Comparison of ENCODE assay signal across 19 cellular contexts in genomic region chrY:2786876-2787507, GRCh38. TPM values are rescaled to one million over a fixed set of nuclear protein-coding genes. Genes with fewer than 3 reads are reported as not detected.
DNase-seq lines count a peak whose midpoint lies in the region; ATAC-seq, FAIRE-seq and TF ChIP-seq lines count a peak whose summit lies in the region.
"Had no signal": no experiment of that assay in that cellular context is flagged by ENCODE, and none has a peak within 500 bp of the region (broad histone marks: within the 10 kb centered on the region; RNA-seq: fewer than 3 reads in every experiment).

No MANE protein-coding gene starts in this region.

- peak overlapping the region; percentile 84 for H2AFZ ChIP-seq in astrocyte (ENCODE audit: low read depth, low read length)

- no peaks in the 10 kb centered on the region for H3K36me3 ChIP-seq in heart right ventricle
- H3K36me3 ChIP-seq in astrocyte (ENCODE audit: insufficient read depth, low read length), result no peaks in the 10 kb centered on the region
- H3K36me3 ChIP-seq in thymus (ENCODE audit: control insufficient read depth, insufficient read depth), result no peaks in the 10 kb centered on the region
- H3K36me3 ChIP-seq: upper lobe of left lung had no signal

- H3K9ac ChIP-seq in astrocyte (ENCODE audit: low read length), result peak overlapping the region; percentile 28
- H3K9ac ChIP-seq: SK-N-SH had no signal

- H3K79me2 ChIP-seq in astrocyte (ENCODE audit: insufficient read depth, low read length), result no peaks in the 10 kb centered on the region

- H3K27me3 ChIP-seq in right cardiac atrium (ENCODE audit: control insufficient read depth, insufficient read depth), result no peaks in the 10 kb centered on the region
- peaks cover 0 to 57% (median 25%) of the 10 kb centered on the region in 7 donors for H3K27me3 ChIP-seq in heart right ventricle
- H3K27me3 ChIP-seq in astrocyte (ENCODE audit: insufficient read depth, low read length), result peaks cover 9% of the 10 kb centered on the region
- no peaks in the 10 kb centered on the region for H3K27me3 ChIP-seq in thymus (ENCODE audit: control insufficient read depth, insufficient read depth)
- H3K27me3 ChIP-seq: upper lobe of left lung had no signal

- TF ChIP-seq CTCF in heart right ventricle (IDR thresholded peaks at IDR 0.05), result no peak
- TF ChIP-seq CTCF in astrocyte (IDR thresholded peaks at IDR 0.05; ENCODE audit: insufficient read depth, low read depth, low read length), result no peak

- WGBS in right cardiac atrium, result 7% methylated on average over 28 of the region's 28 CpGs
- 8 to 11% methylated on average over 28 of the region's 28 CpGs for WGBS in heart right ventricle, 2 donors
- WGBS in thymus, result 19% methylated on average over 28 of the region's 28 CpGs

- H3K4me3 Mint-ChIP-seq in astrocyte (ENCODE audit: unreplicated experiment), result peak overlapping the region; percentile 86

- no peaks in the 10 kb centered on the region for H3K9me3 Mint-ChIP-seq in astrocyte (ENCODE audit: unreplicated experiment)

- peaks cover 14% of the 10 kb centered on the region for H3K27me3 Mint-ChIP-seq in astrocyte (ENCODE audit: low read depth, unreplicated experiment)

- H4K20me1 ChIP-seq in astrocyte (ENCODE audit: insufficient read depth, low read length), result no peaks in the 10 kb centered on the region

- DNase-seq in right cardiac atrium (no peak), heart right ventricle (no peak), astrocyte (ENCODE audit: low read depth) (no peak), AG20443 (ENCODE audit: low spot score) (no peak), germinal center (ENCODE audit: low spot score) (no peak)
- DNase-seq: activated T-cell treated with anti-CD3 and anti-CD28 coated beads for 4 hours, AML-193, NCI-H1092 treated with DMSO at 0.1 percent for 48 hours, NCI-H226, occipital lobe, SK-N-SH had no signal

- H3K4me2 ChIP-seq in astrocyte (ENCODE audit: low read length), result peak overlapping the region; percentile 91
- H3K4me2 ChIP-seq: SK-N-SH had no signal

- no peaks in the 10 kb centered on the region for H3K4me1 Mint-ChIP-seq in astrocyte (ENCODE audit: low read depth, unreplicated experiment)

- H3K27ac ChIP-seq in right cardiac atrium (ENCODE audit: low read length) (no peak overlapping the region), heart right ventricle (no peak overlapping the region), astrocyte (ENCODE audit: low read depth, low read length) (no peak overlapping the region), thymus (ENCODE audit: low read depth) (no peak overlapping the region)
- H3K27ac ChIP-seq: upper lobe of left lung, VCaP had no signal

- ATAC-seq in right cardiac atrium (no peak), heart right ventricle (no peak), GM21381 (IDR thresholded peaks at IDR 0.05; ENCODE audit: unreplicated experiment) (no peak)
- ATAC-seq: esophagus mucosa had no signal

- intact Hi-C loops in right cardiac atrium (cut with DNase I), result no loop called here
- intact Hi-C loops in heart right ventricle (cut with DNase I), result no loop called here

- H3K27ac Mint-ChIP-seq in astrocyte (ENCODE audit: unreplicated experiment), result no peak overlapping the region

- no peak for FAIRE-seq in astrocyte (lab: Jason Lieb, UNC)

- H3K4me1 ChIP-seq in right cardiac atrium (ENCODE audit: control insufficient read depth, insufficient read depth, low read length) (no peaks in the 10 kb centered on the region), heart right ventricle (no peaks in the 10 kb centered on the region), astrocyte (ENCODE audit: insufficient read depth, low read length) (no peaks in the 10 kb centered on the region), thymus (ENCODE audit: control insufficient read depth, insufficient read depth, low read length) (no peaks in the 10 kb centered on the region)
- H3K4me1 ChIP-seq: upper lobe of left lung had no signal

- H3K36me3 Mint-ChIP-seq in astrocyte (ENCODE audit: low read depth, unreplicated experiment), result no peaks in the 10 kb centered on the region

- H3K9me3 ChIP-seq in right cardiac atrium (ENCODE audit: control insufficient read depth, low read length) (no peaks in the 10 kb centered on the region), heart right ventricle (no peaks in the 10 kb centered on the region), astrocyte (ENCODE audit: insufficient read depth, low read depth, low read length) (no peaks in the 10 kb centered on the region), thymus (ENCODE audit: control insufficient read depth) (no peaks in the 10 kb centered on the region)
- H3K9me3 ChIP-seq: SK-N-SH, upper lobe of left lung had no signal

- H3K4me3 ChIP-seq in right cardiac atrium (ENCODE audit: low read length), result peak overlapping the region; percentile 42
- peak overlapping the region in 5 of 10 donors; percentile 21 to 42 (median 25) for H3K4me3 ChIP-seq in heart right ventricle
- peak overlapping the region; percentile 51 for H3K4me3 ChIP-seq in astrocyte (ENCODE audit: insufficient read depth, low read depth, low read length)
- H3K4me3 ChIP-seq in iPS-11a (ENCODE audit: low read depth, low read length), result peak overlapping the region; percentile 82
- peak overlapping the region; percentile 49 for H3K4me3 ChIP-seq in thymus (ENCODE audit: low read length)

RNA-seq across cellular contexts. Expression of gene SRY, which starts 0.5 kb away (rescaled TPM):
- total RNA-seq in right cardiac atrium (not detected), heart right ventricle (not detected), astrocyte (not detected in 2 replicates)
- polyA plus RNA-seq in right cardiac atrium (not detected), heart right ventricle (not detected), thymus (1.3 TPM)
- total RNA-seq: esophagus mucosa, lung microvascular endothelial cell, occipital lobe, OCI-LY7, upper lobe of left lung had no signal
- polyA plus RNA-seq: SK-N-SH had no signal

RNA-seq across cellular contexts. Expression of gene RPS4Y1, which starts 54.4 kb away (rescaled TPM):
- 100 to 1,000 TPM in 2 of 4 donors, not detected in 2; 187 to 192 TPM for total RNA-seq in right cardiac atrium
- 210 TPM for polyA plus RNA-seq in right cardiac atrium
- total RNA-seq in heart right ventricle, result 100 to 1,000 TPM in 7 of 10 donors, not detected in 3; 148 to 211 (median 171) TPM
- polyA plus RNA-seq in heart right ventricle, result 100 to 1,000 TPM; 213 to 421 TPM
- 218 and 255 TPM in 2 replicates for total RNA-seq in astrocyte
- polyA plus RNA-seq in thymus, result 607 TPM
- total RNA-seq: esophagus mucosa, occipital lobe had no signal
- polyA plus RNA-seq: SK-N-SH had no signal
